Comparison of ENCODE assay signal across 7 cellular contexts in the genomic region with DNA sequence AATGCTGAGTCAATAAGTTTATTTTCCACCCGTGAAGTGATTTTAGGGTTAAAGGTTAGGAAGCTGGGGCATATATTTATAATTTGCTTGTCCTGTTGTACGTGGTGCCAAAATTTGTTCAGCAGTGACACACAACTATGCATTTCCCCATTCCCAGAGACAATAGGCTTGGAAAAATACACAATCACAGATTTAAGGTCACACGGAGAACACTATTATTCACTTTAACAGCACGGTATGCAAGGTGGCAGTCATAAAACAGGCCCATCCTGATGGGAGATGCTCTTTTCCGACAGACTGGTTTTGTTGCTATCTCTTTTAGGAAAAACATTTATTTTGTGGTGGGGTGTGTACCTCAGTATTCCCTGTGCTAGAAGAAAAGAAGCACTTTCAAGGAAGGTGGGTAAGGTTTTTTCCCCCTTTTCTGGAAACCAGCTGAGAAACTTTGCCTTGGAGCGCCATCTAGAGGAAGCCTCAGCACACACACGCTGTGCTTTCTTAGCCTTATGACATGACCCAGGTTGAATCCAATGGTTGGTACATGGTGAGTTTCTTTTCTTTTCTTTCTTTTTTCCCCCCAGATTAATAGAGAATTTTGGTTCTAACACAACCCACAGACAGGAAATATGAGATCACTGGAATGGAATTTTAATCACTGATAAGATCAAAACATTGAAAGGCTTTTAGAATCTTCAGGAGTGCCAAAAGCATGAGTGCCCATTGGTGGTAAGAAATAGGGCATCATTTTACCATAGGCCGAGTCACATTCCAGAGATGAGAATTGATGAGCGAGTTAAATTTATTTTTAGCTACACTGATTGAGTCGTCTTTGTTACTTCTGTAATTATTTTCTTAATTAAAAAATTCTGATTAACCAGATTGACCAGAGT.
DNase-seq lines count a peak whose midpoint lies in the region; ATAC-seq and TF ChIP-seq lines count a peak whose summit lies in the region.

No MANE protein-coding gene starts in this region.

- H3K4me1 ChIP-seq in neuronal stem cell (ENCODE audit: control insufficient read depth in 2 of 2, insufficient read depth in 1 of 2, low read depth in 1 of 2, low read length in 2 of 2) (peaks cover 0 to 3% of the 10 kb centered on the region in 2 donors), uterus (no peaks in the 10 kb centered on the region)

- H3K27ac ChIP-seq in neuronal stem cell (replicated peaks; ENCODE audit: low read length) (no peak overlapping the region), uterus (peak overlapping the region in 1 of 2 donors; percentile 31)

- WGBS in neuronal stem cell (ENCODE audit: extremely low coverage in 2 of 2, insufficient read length in 2 of 2, insufficient replicate concordance in 1 of 2), 2 donors, result no CpG with 5 or more reads among the region's 10 CpGs

- H2AFZ ChIP-seq in neuronal stem cell (ENCODE audit: low read length), result no peak overlapping the region

- peak; percentile 94 for TF ChIP-seq CTCF in GM06990 (IDR thresholded peaks at IDR 0.05; ENCODE audit: insufficient read depth, low read length, poor library complexity, severe bottlenecking)
- peak; percentile 95 for TF ChIP-seq CTCF in fibroblast of pulmonary artery (IDR thresholded peaks at IDR 0.05; ENCODE audit: low read length, missing control alignments)
- peak; percentile 78 to 88 (median 81) for TF ChIP-seq CTCF in uterus (IDR thresholded peaks at IDR 0.05)

- no peak overlapping the region for H3K18ac ChIP-seq in neuronal stem cell (ENCODE audit: low read length)

- H3K14ac ChIP-seq in neuronal stem cell (ENCODE audit: low read length), result no peak overlapping the region

- H3K36me3 ChIP-seq in GM06990 (ENCODE audit: control insufficient read depth, insufficient read depth, low read length) (no peaks in the 10 kb centered on the region), neuronal stem cell (replicated peaks in 1 of 2; ENCODE audit: control insufficient read depth in 2 of 2, insufficient read depth in 2 of 2, low read length in 2 of 2) (no peaks in the 10 kb centered on the region), uterus (no peaks in the 10 kb centered on the region)

- intact Hi-C loops in uterus (cut with DNase I; ENCODE audit: low total_unique reads), result no loop called here

- H3K4ac ChIP-seq in neuronal stem cell (ENCODE audit: low read length), result no peak overlapping the region

- H2BK5ac ChIP-seq in neuronal stem cell (ENCODE audit: low read length), result no peak overlapping the region

- H3K27me3 ChIP-seq in GM06990 (replicated peaks; ENCODE audit: control insufficient read depth, insufficient read depth, low read length) (no peaks in the 10 kb centered on the region; the same call in 1 of the 2 replicates), neuronal stem cell (ENCODE audit: control insufficient read depth in 3 of 3, insufficient read depth in 3 of 3, low read depth in 1 of 3, low read length in 3 of 3) (no peaks in the 10 kb centered on the region), uterus (no peaks in the 10 kb centered on the region)

- H3K23ac ChIP-seq in neuronal stem cell (ENCODE audit: low read depth, low read length, poor library complexity), result no peak overlapping the region

- H3K9me3 ChIP-seq in neuronal stem cell (replicated peaks in 1 of 2; ENCODE audit: control insufficient read depth in 2 of 2, insufficient read depth in 1 of 2, low read depth in 1 of 2, low read length in 2 of 2), result no peaks in the 10 kb centered on the region
- no peaks in the 10 kb centered on the region for H3K9me3 ChIP-seq in uterus

- no peak overlapping the region for H3K9ac ChIP-seq in neuronal stem cell (ENCODE audit: low read depth, low read length, poor library complexity)

- no peak overlapping the region for H2BK15ac ChIP-seq in neuronal stem cell (ENCODE audit: low read length)

- no peaks in the 10 kb centered on the region for H3K79me1 ChIP-seq in neuronal stem cell (ENCODE audit: low read depth, low read length)

- no peak overlapping the region for H2BK12ac ChIP-seq in neuronal stem cell (ENCODE audit: low read length)

- H2AK5ac ChIP-seq in neuronal stem cell (ENCODE audit: low read depth, low read length), result no peak overlapping the region

- H2BK120ac ChIP-seq in neuronal stem cell (ENCODE audit: low read depth, low read length), result no peak overlapping the region

- H4K91ac ChIP-seq in neuronal stem cell (ENCODE audit: low read depth, low read length, poor library complexity), result no peak overlapping the region

- H3K4me3 ChIP-seq in GM06990 (replicated peaks; ENCODE audit: low read depth, low read length), result no peak overlapping the region
- H3K4me3 ChIP-seq in fibroblast of pulmonary artery (replicated peaks; ENCODE audit: low read depth, low read length), result no peak overlapping the region
- H3K4me3 ChIP-seq in neuronal stem cell (ENCODE audit: low read length in 2 of 2), result no peak overlapping the region
- no peak overlapping the region for H3K4me3 ChIP-seq in uterus

- no peak for TF ChIP-seq POLR2A in uterus (IDR thresholded peaks at IDR 0.05)

- ATAC-seq in HG03159 (IDR thresholded peaks at IDR 0.05; ENCODE audit: unreplicated experiment), result peak; percentile 70

- no peak overlapping the region for H4K8ac ChIP-seq in neuronal stem cell (ENCODE audit: low read depth, low read length)

- DNase-seq in GM06990 (ENCODE audit: extremely low read depth, insufficient read length), result peak; percentile 1
- DNase-seq in NCI-H748 treated with DMSO at 0.1 percent for 48 hours (lab: John Stamatoyannopoulos, UW), result peak; percentile 57
- peak; percentile 64 for DNase-seq in activated CD8-positive, alpha-beta memory T cell treated with anti-CD3 and anti-CD28 coated beads, Interleukin-2, amount 50 U/mL, for 48 hours
- DNase-seq in fibroblast of pulmonary artery (ENCODE audit: low read depth), result peak; percentile 68
- peak; percentile 71 for DNase-seq in neuronal stem cell (ENCODE audit: low spot score)
- peak; percentile 61 to 70 for DNase-seq in uterus

- H3K4me2 ChIP-seq in neuronal stem cell (ENCODE audit: insufficient read depth, low read length, poor library complexity, severe bottlenecking), result no peak overlapping the region

Comparison
In these comparisons a context has a peak if more than half of its experiments do, and no peak if none do; other contexts are left out.
1. DNase-seq: peak in every context shown above with its lines; median percentile 71 in neuronal stem cell; 68 in fibroblast of pulmonary artery; 66 in uterus; 64 in activated CD8-positive, alpha-beta memory T cell treated with anti-CD3 and anti-CD28 coated beads, Interleukin-2, amount 50 U/mL, for 48 hours; 57 in NCI-H748 treated with DMSO at 0.1 percent for 48 hours; 1 in GM06990.